Comparison of ENCODE assay signal across 25 cellular contexts in genomic region chr10:36342781-36343180, GRCh38.
"Had no signal": no experiment of that assay in that cellular context is flagged by ENCODE, and none has a peak within 500 bp of the region (broad histone marks: within the 10 kb centered on the region; RNA-seq: fewer than 3 reads in every experiment).

No MANE protein-coding gene starts in this region.

- H3K4me3 ChIP-seq: coronary artery, dorsolateral prefrontal cortex, esophagus muscularis mucosa, gastroesophageal sphincter, heart left ventricle, hepatocyte, left lung, lower lobe of right lung, mucosa of descending colon had no signal

- H3K4me1 Mint-ChIP-seq: immature natural killer cell had no signal

- H3K27ac Mint-ChIP-seq: immature natural killer cell, mesothelial cell of epicardium had no signal

- H3K4me3 Mint-ChIP-seq: immature natural killer cell, mesothelial cell of epicardium had no signal

- H3K36me3 ChIP-seq: esophagus muscularis mucosa, gastroesophageal sphincter, heart left ventricle, left lung, lower lobe of right lung had no signal

- H3K4me2 ChIP-seq: hepatocyte had no signal

- H3K9me3 ChIP-seq: esophagus muscularis mucosa, gastroesophageal sphincter, heart left ventricle, left lung, lower lobe of right lung had no signal

- H3K36me3 Mint-ChIP-seq: immature natural killer cell, mesothelial cell of epicardium had no signal

- DNase-seq: dermis blood vessel endothelial cell; dorsolateral prefrontal cortex; effector CD4-positive, alpha-beta T cell; effector memory CD4-positive, alpha-beta T cell; foreskin keratinocyte; heart left ventricle; hypothalamus; immature natural killer cell; islet precursor cell; kidney; kidney glomerular epithelial cell; left cardiac atrium; left lung; left ventricle myocardium superior; lower lobe of right lung; mesenchymal stem cell; mucosa of descending colon had no signal

- H3K27me3 ChIP-seq: esophagus muscularis mucosa, foreskin keratinocyte, gastroesophageal sphincter, heart left ventricle, hepatocyte, left lung had no signal

- FAIRE-seq: colon, endothelial cell of umbilical vein, frontal cortex, kidney had no signal

- H2AFZ ChIP-seq: hepatocyte had no signal

- H3K27ac ChIP-seq: coronary artery, esophagus muscularis mucosa, foreskin keratinocyte, gastroesophageal sphincter, heart left ventricle, hepatocyte, left lung, lower lobe of right lung had no signal

- ATAC-seq: foreskin keratinocyte, gastroesophageal sphincter, heart left ventricle, left cardiac atrium, left lung, left ventricle myocardium superior, lower lobe of right lung, mucosa of descending colon had no signal

- H3K4me1 ChIP-seq: esophagus muscularis mucosa, left lung, lower lobe of right lung had no signal

- H3K79me2 ChIP-seq: hepatocyte had no signal
